Comparison of ENCODE assay signal across 8 cellular contexts in genomic region chr6:109095036-109095820, GRCh38. TPM values are rescaled to one million over a fixed set of nuclear protein-coding genes. Genes with fewer than 3 reads are reported as not detected.
DNase-seq lines count a peak whose midpoint lies in the region; ATAC-seq and TF ChIP-seq lines count a peak whose summit lies in the region.

CEP57L1 (plus strand) TSS chr6:109095507; CDS start chr6:109145222, 49,715 bp downstream.

- no peaks in the 10 kb centered on the region for H3K9me3 Mint-ChIP-seq in activated naive CD8-positive, alpha-beta T cell treated with anti-CD3 and anti-CD28 coated beads, Interleukin-2, amount 10 ng/mL, durations not matched to agents 7 days and 5 days
- H3K9me3 Mint-ChIP-seq in glutamatergic neuron (ENCODE audit: unreplicated experiment) = peaks cover 9% of the 10 kb centered on the region

- TF ChIP-seq CTCF in GM12865 (IDR thresholded peaks at IDR 0.05; ENCODE audit: insufficient read depth, low read depth, low read length, missing control alignments) (peak; percentile 16), SU-DHL-6 (IDR thresholded peaks at IDR 0.05; ENCODE audit: insufficient read depth, low read length, poor library complexity, severe bottlenecking) (no peak), glutamatergic neuron (IDR thresholded peaks at IDR 0.05; ENCODE audit: partially characterized antibody, unreplicated experiment) (no peak), osteoblast (IDR thresholded peaks at IDR 0.05; ENCODE audit: extremely low read depth, low read depth, low read length) (no peak), thoracic aorta (IDR thresholded peaks at IDR 0.05) (no peak)

- no peaks in the 10 kb centered on the region for H3K27me3 ChIP-seq in SU-DHL-6 (ENCODE audit: low read length)
- no peaks in the 10 kb centered on the region for H3K27me3 ChIP-seq in osteoblast (ENCODE audit: insufficient read depth, low read length)
- H3K27me3 ChIP-seq in thoracic aorta (replicated peaks; ENCODE audit: insufficient read depth) = no peaks in the 10 kb centered on the region

- H3K4me2 ChIP-seq in SU-DHL-6 (ENCODE audit: low read depth, low read length, poor library complexity, severe bottlenecking) = peak within 1 kb of the TSS; percentile 91
- peak within 1 kb of the TSS; percentile 98 for H3K4me2 ChIP-seq in osteoblast (ENCODE audit: insufficient read depth, low read length)

- H2AFZ ChIP-seq in SU-DHL-6 (ENCODE audit: low read depth, low read length, severe bottlenecking) = peak within 1 kb of the TSS; percentile 96
- H2AFZ ChIP-seq in osteoblast (ENCODE audit: low read length) = peak within 1 kb of the TSS; percentile 98

- peaks cover 4% of the 10 kb centered on the region; the same call in 1 of the 2 replicates for H3K79me2 ChIP-seq in SU-DHL-6 (ENCODE audit: insufficient read depth, low read length)
- peaks cover 74% of the 10 kb centered on the region for H3K79me2 ChIP-seq in osteoblast (ENCODE audit: insufficient read depth, low read length)

- H4K20me1 ChIP-seq in SU-DHL-6 (ENCODE audit: low read depth, low read length) (no peaks in the 10 kb centered on the region), osteoblast (ENCODE audit: insufficient read depth, low read length) (peaks cover 8% of the 10 kb centered on the region)

- peak within 1 kb of the TSS; percentile 86 for H3K9ac ChIP-seq in SU-DHL-6 (ENCODE audit: low read length)

- POLR2A ChIA-PET in activated naive CD8-positive, alpha-beta T cell treated with anti-CD3 and anti-CD28 coated beads, Interleukin-2, amount 10 ng/mL, durations not matched to agents 7 days and 5 days (lab: Charles Lee) = interaction anchor here (0.6 to 3.2 kb wide), 15 partner anchors 10 to 1720 kb away, joined by 3 to 40 read pairs (median 4); partner anchors contain the start of genes ARMC2, CD164, CDK19 and PPIL6

- H3K9me3 ChIP-seq in SU-DHL-6 (ENCODE audit: insufficient read depth, low read length) (no peaks in the 10 kb centered on the region), osteoblast (ENCODE audit: low read depth, low read length) (no peaks in the 10 kb centered on the region), thoracic aorta (no peaks in the 10 kb centered on the region)

- H3K27ac ChIP-seq in SU-DHL-6 (ENCODE audit: low read depth, low read length) = peak within 1 kb of the TSS; percentile 86
- peak within 1 kb of the TSS; percentile 99 for H3K27ac ChIP-seq in osteoblast (ENCODE audit: low read depth, low read length)
- H3K27ac ChIP-seq in thoracic aorta = peak within 1 kb of the TSS; percentile 89 to 98

- H3K27me3 Mint-ChIP-seq in activated naive CD8-positive, alpha-beta T cell treated with anti-CD3 and anti-CD28 coated beads, Interleukin-2, amount 10 ng/mL, durations not matched to agents 7 days and 5 days = no peaks in the 10 kb centered on the region
- peaks cover 8% of the 10 kb centered on the region for H3K27me3 Mint-ChIP-seq in glutamatergic neuron (ENCODE audit: unreplicated experiment)

- no peaks in the 10 kb centered on the region for H3K9me2 ChIP-seq in SU-DHL-6 (replicated peaks; ENCODE audit: insufficient read depth, low read length)

- peak within 1 kb of the TSS; percentile 99 for H3K27ac Mint-ChIP-seq in activated naive CD8-positive, alpha-beta T cell treated with anti-CD3 and anti-CD28 coated beads, Interleukin-2, amount 10 ng/mL, durations not matched to agents 7 days and 5 days
- H3K27ac Mint-ChIP-seq in glutamatergic neuron (ENCODE audit: unreplicated experiment) = peak within 1 kb of the TSS; percentile 95

- ATAC-seq in HG02623 (IDR thresholded peaks at IDR 0.05; ENCODE audit: unreplicated experiment) (peak; percentile 65), thoracic aorta (ENCODE audit: insufficient number of reproducible peaks, low FRiP score, low read depth) (peak; percentile 78)
- peak; percentile 81 for ATAC-seq in activated naive CD8-positive, alpha-beta T cell treated with anti-CD3 and anti-CD28 coated beads, Interleukin-2, amount 10 ng/mL, durations not matched to agents 7 days and 5 days (ENCODE audit: low read depth)

- H3K4me1 ChIP-seq in osteoblast (ENCODE audit: insufficient read depth, low read length) = peaks cover 16% of the 10 kb centered on the region
- H3K4me1 ChIP-seq in thoracic aorta (ENCODE audit: control insufficient read depth in 1 of 2, low read depth in 2 of 2) = peaks cover 11 to 28% of the 10 kb centered on the region in 2 donors

- DNase-seq in GM12865 (ENCODE audit: low read depth) (peak; percentile 97), NCI-H1105 (lab: John Stamatoyannopoulos, UW) (peak; percentile 95), glutamatergic neuron (peak; percentile 100), osteoblast (ENCODE audit: insufficient read length, low spot score, missing footprints) (peak; percentile 92), thoracic aorta (ENCODE audit: low spot score) (peak; percentile 92)
- peak; percentile 94 for DNase-seq in activated naive CD8-positive, alpha-beta T cell treated with anti-CD3 and anti-CD28 coated beads, Interleukin-2, amount 10 ng/mL, durations not matched to agents 7 days and 5 days

- H3F3A ChIP-seq in SU-DHL-6 (ENCODE audit: insufficient read depth) = no peaks in the 10 kb centered on the region

- H3K4me3 Mint-ChIP-seq in activated naive CD8-positive, alpha-beta T cell treated with anti-CD3 and anti-CD28 coated beads, Interleukin-2, amount 10 ng/mL, durations not matched to agents 7 days and 5 days = peak within 1 kb of the TSS; percentile 95
- H3K4me3 Mint-ChIP-seq in glutamatergic neuron (ENCODE audit: unreplicated experiment) = peak within 1 kb of the TSS; percentile 94

- H3K4me1 Mint-ChIP-seq in activated naive CD8-positive, alpha-beta T cell treated with anti-CD3 and anti-CD28 coated beads, Interleukin-2, amount 10 ng/mL, durations not matched to agents 7 days and 5 days = peaks cover 45% of the 10 kb centered on the region
- H3K4me1 Mint-ChIP-seq in glutamatergic neuron (ENCODE audit: low read depth, unreplicated experiment) = peaks cover 12% of the 10 kb centered on the region

- H3K4me3 ChIP-seq in GM12865 (ENCODE audit: low read depth, low read length) = peak within 1 kb of the TSS; percentile 77
- peak within 1 kb of the TSS; percentile 79 for H3K4me3 ChIP-seq in SU-DHL-6 (ENCODE audit: insufficient read depth, low read length, poor library complexity, severe bottlenecking)
- peak within 1 kb of the TSS; percentile 89 for H3K4me3 ChIP-seq in osteoblast (ENCODE audit: insufficient read depth, low read length)
- H3K4me3 ChIP-seq in thoracic aorta = peak within 1 kb of the TSS; percentile 90

- H3K36me3 Mint-ChIP-seq in activated naive CD8-positive, alpha-beta T cell treated with anti-CD3 and anti-CD28 coated beads, Interleukin-2, amount 10 ng/mL, durations not matched to agents 7 days and 5 days = peaks cover 10% of the 10 kb centered on the region
- H3K36me3 Mint-ChIP-seq in glutamatergic neuron (ENCODE audit: unreplicated experiment) = no peaks in the 10 kb centered on the region

- H3K36me3 ChIP-seq in SU-DHL-6 (ENCODE audit: low read length) = no peaks in the 10 kb centered on the region
- H3K36me3 ChIP-seq in osteoblast (ENCODE audit: insufficient read depth, low read length) = peaks cover 4% of the 10 kb centered on the region
- no peaks in the 10 kb centered on the region for H3K36me3 ChIP-seq in thoracic aorta

RNA-seq across cellular contexts. Expression of gene CEP57L1, which starts in this region (rescaled TPM):
- total RNA-seq in activated naive CD8-positive, alpha-beta T cell treated with anti-CD3 and anti-CD28 coated beads, Interleukin-2, amount 10 ng/mL, durations not matched to agents 7 days and 5 days = 10 to 100 TPM; 20.5 to 22.6 TPM
- total RNA-seq in glutamatergic neuron (ENCODE audit: unreplicated experiment) = 22.7 TPM
- total RNA-seq in osteoblast = 17.7 and 23.6 TPM in 2 replicates
- total RNA-seq in thoracic aorta = 10 to 100 TPM in 1 of 2 donors, 1 to 10 TPM in 1; 9.8 to 29.5 TPM

Comparison
In these comparisons a context has a peak if more than half of its experiments do, and no peak if none do; other contexts are left out.
1. Peak in every context shown above with its lines: DNase-seq, ATAC-seq, H3K4me3 ChIP-seq and H3K27ac ChIP-seq.